In genomic region chr7:158663428-158663741, GRCh38 we compare ENCODE assay signal across 17 cellular contexts. TPM values are rescaled to one million over a fixed set of nuclear protein-coding genes. Genes with fewer than 3 reads are reported as not detected.
DNase-seq lines count a peak whose midpoint lies in the region; ATAC-seq and TF ChIP-seq lines count a peak whose summit lies in the region.
"Had no signal": no experiment of that assay in that cellular context is flagged by ENCODE, and none has a peak within 500 bp of the region (broad histone marks: within the 10 kb centered on the region; RNA-seq: fewer than 3 reads in every experiment).

No MANE protein-coding gene starts in this region.

- CTCF ChIA-PET in activated CD4-positive, alpha-beta memory T cell treated with anti-CD3 and anti-CD28 coated beads for 36 hours (lab: Charles Lee) = interaction anchor here (1.4 kb wide), 1 partner anchor 314 kb away, joined by 5 read pairs; no protein-coding TSS in a partner anchor

- no peak for DNase-seq in activated T-cell treated with anti-CD3 and anti-CD28 coated beads, Interleukin-2, amount 50 U/mL, for 72 hours
- no peak for DNase-seq in activated T-cell treated with anti-CD3 and anti-CD28 coated beads, Interleukin-2, amount 50 U/mL, for 1 hour
- no peak for DNase-seq in HL-60 (ENCODE audit: low read depth in 1 of 2, low spot score in 1 of 2)
- DNase-seq in activated CD4-positive, alpha-beta memory T cell treated with anti-CD3 and anti-CD28 coated beads for 36 hours = no peak
- DNase-seq in neural crest cell (ENCODE audit: low read depth, low spot score) = no peak
- no peak for DNase-seq in T1000 (lab: John Stamatoyannopoulos, UW)
- DNase-seq in NCI-H2107 treated with DMSO at 0.1 percent for 48 hours (lab: John Stamatoyannopoulos, UW; ENCODE audit: unreplicated experiment) = no peak
- DNase-seq: activated CD4-positive, alpha-beta T cell treated with anti-CD3 and anti-CD28 coated beads, Interleukin-2, amount 50 U/mL, for 4 hours; amniotic stem cell; midbrain; MM.1S; NCI-H226 had no signal

- intact Hi-C loops in activated CD4-positive, alpha-beta memory T cell treated with anti-CD3 and anti-CD28 coated beads for 36 hours (cut with micrococcal nuclease) = no loop called here

- peaks cover 17 to 30% of the 10 kb centered on the region in 2 donors for H3K36me3 Mint-ChIP-seq in activated T-cell treated with anti-CD3 and anti-CD28 coated beads, Interleukin-2, amount 50 U/mL, for 72 hours (ENCODE audit: insufficient read depth in 2 of 2)
- peaks cover 41% of the 10 kb centered on the region for H3K36me3 Mint-ChIP-seq in activated CD4-positive, alpha-beta memory T cell treated with anti-CD3 and anti-CD28 coated beads for 36 hours
- peaks cover 20% of the 10 kb centered on the region for H3K36me3 Mint-ChIP-seq in neural crest cell (ENCODE audit: low read depth)

- H3K4me1 Mint-ChIP-seq in activated T-cell treated with anti-CD3 and anti-CD28 coated beads, Interleukin-2, amount 50 U/mL, for 72 hours (ENCODE audit: low read depth) = peaks cover 4% of the 10 kb centered on the region
- peaks cover 21% of the 10 kb centered on the region for H3K4me1 Mint-ChIP-seq in activated CD4-positive, alpha-beta memory T cell treated with anti-CD3 and anti-CD28 coated beads for 36 hours (ENCODE audit: low read depth)
- H3K4me1 Mint-ChIP-seq in neural crest cell = peaks cover 3% of the 10 kb centered on the region

- H3K4me3 ChIP-seq in HL-60 (replicated peaks; ENCODE audit: insufficient read depth, low read length) = no peak overlapping the region
- H3K4me3 ChIP-seq: SK-N-MC, thoracic aorta had no signal

- POLR2A ChIA-PET in activated CD4-positive, alpha-beta memory T cell treated with anti-CD3 and anti-CD28 coated beads for 36 hours (lab: Charles Lee) = no interaction called here

- ATAC-seq in activated T-cell treated with anti-CD3 and anti-CD28 coated beads, Interleukin-2, amount 50 U/mL, for 72 hours (replicated peaks in 1 of 2) = peak; percentile 18 to 47
- ATAC-seq: Panc1 had no signal

- TF ChIP-seq CTCF in HL-60 (IDR thresholded peaks at IDR 0.05; ENCODE audit: insufficient read depth, low read length) = no peak
- no peak for TF ChIP-seq CTCF in neural crest cell (conservative IDR thresholded peaks at IDR 0.05)

- H3K27me3 Mint-ChIP-seq in activated T-cell treated with anti-CD3 and anti-CD28 coated beads, Interleukin-2, amount 50 U/mL, for 72 hours (ENCODE audit: low read depth) = no peaks in the 10 kb centered on the region
- no peaks in the 10 kb centered on the region for H3K27me3 Mint-ChIP-seq in activated CD4-positive, alpha-beta memory T cell treated with anti-CD3 and anti-CD28 coated beads for 36 hours
- H3K27me3 Mint-ChIP-seq in neural crest cell (ENCODE audit: low read depth) = no peaks in the 10 kb centered on the region
- H3K27me3 Mint-ChIP-seq: IgD-negative memory B cell had no signal

- H3K9me3 Mint-ChIP-seq in activated T-cell treated with anti-CD3 and anti-CD28 coated beads, Interleukin-2, amount 50 U/mL, for 72 hours = no peaks in the 10 kb centered on the region
- H3K9me3 Mint-ChIP-seq in activated CD4-positive, alpha-beta memory T cell treated with anti-CD3 and anti-CD28 coated beads for 36 hours = no peaks in the 10 kb centered on the region
- H3K9me3 Mint-ChIP-seq in neural crest cell = no peaks in the 10 kb centered on the region
- H3K9me3 Mint-ChIP-seq: IgD-negative memory B cell had no signal

- peak overlapping the region in 1 of 2 donors; percentile 28 for H3K4me3 Mint-ChIP-seq in activated T-cell treated with anti-CD3 and anti-CD28 coated beads, Interleukin-2, amount 50 U/mL, for 72 hours
- H3K4me3 Mint-ChIP-seq in activated CD4-positive, alpha-beta memory T cell treated with anti-CD3 and anti-CD28 coated beads for 36 hours = no peak overlapping the region
- H3K4me3 Mint-ChIP-seq in neural crest cell = no peak overlapping the region

- H3K27ac ChIP-seq in HL-60 (replicated peaks) = peak overlapping the region; percentile 17
- H3K27ac ChIP-seq: neutrophil, SK-N-MC, thoracic aorta had no signal

- no peaks in the 10 kb centered on the region for H3K27me3 ChIP-seq in HL-60 (ENCODE audit: insufficient read depth, poor library complexity, severe bottlenecking)
- H3K27me3 ChIP-seq: neutrophil had no signal

- peak overlapping the region; percentile 3 for H3K27ac Mint-ChIP-seq in activated T-cell treated with anti-CD3 and anti-CD28 coated beads, Interleukin-2, amount 50 U/mL, for 72 hours
- peak overlapping the region; percentile 69 for H3K27ac Mint-ChIP-seq in activated CD4-positive, alpha-beta memory T cell treated with anti-CD3 and anti-CD28 coated beads for 36 hours
- peak overlapping the region; percentile 47 for H3K27ac Mint-ChIP-seq in neural crest cell (ENCODE audit: unreplicated experiment)
- H3K27ac Mint-ChIP-seq: IgD-negative memory B cell had no signal

RNA-seq across cellular contexts. Expression of gene NCAPG2, which starts 41.2 kb away (rescaled TPM):
- 100 to 1,000 TPM; 129 to 134 TPM for total RNA-seq in activated T-cell treated with anti-CD3 and anti-CD28 coated beads, Interleukin-2, amount 50 U/mL, for 72 hours
- total RNA-seq in activated CD4-positive, alpha-beta memory T cell treated with anti-CD3 and anti-CD28 coated beads for 36 hours = 100 to 1,000 TPM; 145 to 149 TPM
- total RNA-seq in neural crest cell = 84.9 and 86.7 TPM in 2 replicates

Comparison
In these comparisons a context has a peak if more than half of its experiments do, and no peak if none do; other contexts are left out.
1. H3K27ac Mint-ChIP-seq: peak in every context shown above with its lines; median percentile 69 in activated CD4-positive, alpha-beta memory T cell treated with anti-CD3 and anti-CD28 coated beads for 36 hours; 47 in neural crest cell; 3 in activated T-cell treated with anti-CD3 and anti-CD28 coated beads, Interleukin-2, amount 50 U/mL, for 72 hours.